10 cellular contexts compared by ENCODE assay signal in genomic region chrX:10833299-10834169, GRCh38.
DNase-seq lines count a peak whose midpoint lies in the region; ATAC-seq and FAIRE-seq lines count a peak whose summit lies in the region.
"Had no signal": no experiment of that assay in that cellular context is flagged by ENCODE, and none has a peak within 500 bp of the region (broad histone marks: within the 10 kb centered on the region; RNA-seq: fewer than 3 reads in every experiment).

No MANE protein-coding gene starts in this region.

- H3K27ac ChIP-seq in epithelial cell of prostate (peak overlapping the region; percentile 47), mesodermal cell (ENCODE audit: low read depth, low read length, severe bottlenecking) (no peak overlapping the region)
- H3K27ac ChIP-seq: BLaER1 treated with 17β-estradiol and CSF1 and Interleukin-3, amounts not matched to agents 10 nM and 100 nM; brain microvascular endothelial cell had no signal

- peak; percentile 43 for DNase-seq in ACHN
- peak; percentile 3 for DNase-seq in NCI-H345 treated with DMSO at 0.1 percent for 48 hours (lab: John Stamatoyannopoulos, UW; ENCODE audit: unreplicated experiment)
- peak; percentile 18 for DNase-seq in epithelial cell of prostate (ENCODE audit: low read depth, low spot score)
- DNase-seq in NOMO-1 treated with DMSO at 0.1 percent for 48 hours (lab: John Stamatoyannopoulos, UW; ENCODE audit: unreplicated experiment) = no peak
- DNase-seq in activated CD4-positive, alpha-beta T cell treated with anti-CD3 and anti-CD28 coated beads, Interleukin-2, amount 50 U/mL, for 1 hour = no peak
- DNase-seq in urothelium cell line (ENCODE audit: low spot score) = no peak
- DNase-seq: brain microvascular endothelial cell had no signal

- peaks cover 2% of the 10 kb centered on the region for H3K4me1 ChIP-seq in mesodermal cell (ENCODE audit: control insufficient read depth, insufficient read depth, low read length, poor library complexity, severe bottlenecking)

- H3K9me3 ChIP-seq in mesodermal cell (ENCODE audit: control insufficient read depth, low read length) = no peaks in the 10 kb centered on the region
- H3K9me3 ChIP-seq: BLaER1 treated with 17β-estradiol and CSF1 and Interleukin-3, amounts not matched to agents 10 nM and 100 nM had no signal

- no peak for FAIRE-seq in urothelium cell line (lab: Jason Lieb, UNC)

- no peaks in the 10 kb centered on the region for H3K36me3 ChIP-seq in mesodermal cell (ENCODE audit: control insufficient read depth, insufficient read depth, low read length)
- H3K36me3 ChIP-seq: BLaER1 treated with 17β-estradiol and CSF1 and Interleukin-3, amounts not matched to agents 10 nM and 100 nM; brain microvascular endothelial cell had no signal

- in situ Hi-C loops in ACHN (cut with HindIII; ENCODE audit: low pct_ligation_motif_present, low pct_unique_long_range_greater_than_20kb, low sequenced_read_pairs) = no loop called here

- no peak for ATAC-seq in HG02571 (IDR thresholded peaks at IDR 0.05; ENCODE audit: unreplicated experiment)

- H3K4me3 ChIP-seq in mesodermal cell (ENCODE audit: extremely low read depth, insufficient read depth, low read length, poor library complexity, severe bottlenecking) = peak overlapping the region; percentile 6
- H3K4me3 ChIP-seq: BLaER1 treated with 17β-estradiol and CSF1 and Interleukin-3, amounts not matched to agents 10 nM and 100 nM had no signal

- 40 to 67% methylated on average over 2 to 4 of the region's 13 CpGs for WGBS in mesodermal cell (ENCODE audit: insufficient coverage in 2 of 2), 2 experiments

Comparison
In these comparisons a context has a peak if more than half of its experiments do, and no peak if none do; other contexts are left out.
1. DNase-seq: peak in ACHN (single experiment), NCI-H345 treated with DMSO at 0.1 percent for 48 hours (single experiment) and epithelial cell of prostate (single experiment); none in NOMO-1 treated with DMSO at 0.1 percent for 48 hours (single experiment), activated CD4-positive, alpha-beta T cell treated with anti-CD3 and anti-CD28 coated beads, Interleukin-2, amount 50 U/mL, for 1 hour (single experiment) and urothelium cell line (single experiment).